Comparison of ENCODE assay signal across 17 cellular contexts in the genomic region with DNA sequence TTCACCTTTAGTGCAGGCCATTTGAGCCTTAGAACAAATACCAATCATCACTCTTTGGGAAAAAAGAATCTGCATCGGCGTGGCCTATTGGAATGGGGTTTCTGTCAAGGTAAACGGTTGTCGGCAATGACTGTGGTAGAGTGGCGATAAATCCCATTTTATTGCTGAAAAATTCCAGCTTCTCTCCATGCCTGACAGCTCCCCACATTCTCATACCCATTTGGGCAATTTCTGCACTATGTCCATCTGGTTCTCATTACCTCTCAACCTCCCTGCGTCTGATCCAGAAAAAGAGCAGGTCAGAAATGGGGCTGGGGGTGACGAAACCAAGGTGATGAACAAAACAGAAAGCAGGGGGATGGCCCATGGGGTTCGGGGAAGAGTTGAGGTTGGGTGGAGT.
DNase-seq lines count a peak whose midpoint lies in the region; ATAC-seq and TF ChIP-seq lines count a peak whose summit lies in the region.
"Had no signal": no experiment of that assay in that cellular context is flagged by ENCODE, and none has a peak within 500 bp of the region (broad histone marks: within the 10 kb centered on the region; RNA-seq: fewer than 3 reads in every experiment).

No MANE protein-coding gene starts in this region.

- WGBS in upper lobe of left lung, 2 donors, result 78 to 84% methylated on average over 8 of the region's 8 CpGs
- WGBS in lower leg skin, 2 donors, result 82 to 88% methylated on average over 8 of the region's 8 CpGs
- WGBS in right lobe of liver (ENCODE audit: insufficient coverage, low coverage, low lambda C conversion rate, missing lambda C conversion rate), result 70% methylated on average over 8 of the region's 8 CpGs

- peaks cover 32% of the 10 kb centered on the region for H3K4me1 Mint-ChIP-seq in neural crest cell

- no peaks in the 10 kb centered on the region for H3K9me3 ChIP-seq in upper lobe of left lung
- no peaks in the 10 kb centered on the region for H3K9me3 ChIP-seq in right lobe of liver
- H3K9me3 ChIP-seq: BLaER1 had no signal

- no peak for TF ChIP-seq CTCF in fibroblast of the aortic adventitia (IDR thresholded peaks at IDR 0.05; ENCODE audit: insufficient read depth, low read length)
- TF ChIP-seq CTCF in neural crest cell (conservative IDR thresholded peaks at IDR 0.05), result no peak
- no peak for TF ChIP-seq CTCF in upper lobe of left lung (IDR thresholded peaks at IDR 0.05)
- no peak for TF ChIP-seq CTCF in lower leg skin (IDR thresholded peaks at IDR 0.05)
- no peak for TF ChIP-seq CTCF in right lobe of liver (IDR thresholded peaks at IDR 0.05)

- ATAC-seq in upper lobe of left lung (ENCODE audit: low FRiP score in 2 of 2) (no peak), right lobe of liver (no peak)
- ATAC-seq: CD8-positive, alpha-beta T cell; PC-3 had no signal

- no peaks in the 10 kb centered on the region for H3K9me3 Mint-ChIP-seq in neural crest cell
- H3K9me3 Mint-ChIP-seq: CD8-positive, alpha-beta T cell; HFFc6 had no signal

- DNase-seq in G401 (ENCODE audit: low spot score) (peak; percentile 72), fibroblast of the aortic adventitia (ENCODE audit: low read depth) (peak; percentile 61), neural crest cell (ENCODE audit: low read depth, low spot score) (no peak), upper lobe of left lung (no peak), lower leg skin (ENCODE audit: low spot score in 2 of 2) (no peak), right lobe of liver (no peak)
- DNase-seq in stimulated activated CD4-positive, alpha-beta T cell treated with anti-CD3 and anti-CD28 coated beads, Interleukin-2, amount 100 ng/mL, for 24 hours, result no peak
- DNase-seq in activated CD8-positive, alpha-beta memory T cell treated with anti-CD3 and anti-CD28 coated beads, Interleukin-2, amount 50 U/mL, for 48 hours, result no peak
- DNase-seq: CD8-positive, alpha-beta T cell; DMS79; HFFc6; NCI-H146; NCI-H2081 treated with DMSO at 0.1 percent for 48 hours; NCI-H510A; NCI-H82; PC-3 had no signal

- TF ChIP-seq POLR2A in upper lobe of left lung (IDR thresholded peaks at IDR 0.05) (no peak), lower leg skin (IDR thresholded peaks at IDR 0.05) (no peak), right lobe of liver (IDR thresholded peaks at IDR 0.05) (no peak)

- in situ Hi-C loops in G401 (cut with HindIII; ENCODE audit: low sequenced_read_pairs), result no loop called here

- TF ChIP-seq EP300 in upper lobe of left lung (IDR thresholded peaks at IDR 0.05), result no peak

- H3K36me3 ChIP-seq in upper lobe of left lung, result no peaks in the 10 kb centered on the region
- H3K36me3 ChIP-seq in right lobe of liver, result no peaks in the 10 kb centered on the region
- H3K36me3 ChIP-seq: BLaER1 had no signal

- peaks cover 3% of the 10 kb centered on the region for H3K27me3 Mint-ChIP-seq in neural crest cell (ENCODE audit: low read depth)

- H3K27ac Mint-ChIP-seq in neural crest cell (ENCODE audit: unreplicated experiment), result peak overlapping the region; percentile 50
- H3K27ac Mint-ChIP-seq: CD8-positive, alpha-beta T cell; HFFc6 had no signal

- no peak overlapping the region for H3K4me3 Mint-ChIP-seq in neural crest cell
- H3K4me3 Mint-ChIP-seq: CD8-positive, alpha-beta T cell; HFFc6 had no signal

- intact Hi-C loops in lower leg skin (cut with DNase I; ENCODE audit: low total_unique reads), result no loop called here
- intact Hi-C loops in right lobe of liver (cut with DNase I), result no loop called here

- no peaks in the 10 kb centered on the region for H3K36me3 Mint-ChIP-seq in neural crest cell (ENCODE audit: low read depth)
- H3K36me3 Mint-ChIP-seq: CD8-positive, alpha-beta T cell had no signal

- no peaks in the 10 kb centered on the region for H3K27me3 ChIP-seq in upper lobe of left lung
- no peaks in the 10 kb centered on the region for H3K27me3 ChIP-seq in right lobe of liver
- H3K27me3 ChIP-seq: BLaER1 had no signal

- H3K4me1 ChIP-seq in upper lobe of left lung (no peaks in the 10 kb centered on the region), right lobe of liver (no peaks in the 10 kb centered on the region)
- H3K4me1 ChIP-seq: BLaER1 had no signal

- H3K4me3 ChIP-seq in fibroblast of the aortic adventitia (ENCODE audit: low read depth, low read length) (no peak overlapping the region), upper lobe of left lung (no peak overlapping the region), lower leg skin (ENCODE audit: low read depth, poor library complexity, severe bottlenecking) (no peak overlapping the region), right lobe of liver (no peak overlapping the region)
- H3K4me3 ChIP-seq: BLaER1 had no signal

- peak overlapping the region in 3 of 4 donors; percentile 16 to 40 (median 21) for H3K27ac ChIP-seq in upper lobe of left lung
- no peak overlapping the region for H3K27ac ChIP-seq in right lobe of liver
- H3K27ac ChIP-seq: BLaER1 had no signal

Comparison
In these comparisons a context has a peak if more than half of its experiments do, and no peak if none do; other contexts are left out.
1. DNase-seq: peak in G401 (single experiment) and fibroblast of the aortic adventitia (single experiment); none in neural crest cell (single experiment), upper lobe of left lung (0 of 2), lower leg skin (0 of 2), stimulated activated CD4-positive, alpha-beta T cell treated with anti-CD3 and anti-CD28 coated beads, Interleukin-2, amount 100 ng/mL, for 24 hours (0 of 2), activated CD8-positive, alpha-beta memory T cell treated with anti-CD3 and anti-CD28 coated beads, Interleukin-2, amount 50 U/mL, for 48 hours (single experiment) and right lobe of liver (0 of 3).
2. H3K27ac ChIP-seq: peak in upper lobe of left lung (3 of 4); none in right lobe of liver (0 of 3).